ENCODE assay signal across 8 cellular contexts in the genomic region with DNA sequence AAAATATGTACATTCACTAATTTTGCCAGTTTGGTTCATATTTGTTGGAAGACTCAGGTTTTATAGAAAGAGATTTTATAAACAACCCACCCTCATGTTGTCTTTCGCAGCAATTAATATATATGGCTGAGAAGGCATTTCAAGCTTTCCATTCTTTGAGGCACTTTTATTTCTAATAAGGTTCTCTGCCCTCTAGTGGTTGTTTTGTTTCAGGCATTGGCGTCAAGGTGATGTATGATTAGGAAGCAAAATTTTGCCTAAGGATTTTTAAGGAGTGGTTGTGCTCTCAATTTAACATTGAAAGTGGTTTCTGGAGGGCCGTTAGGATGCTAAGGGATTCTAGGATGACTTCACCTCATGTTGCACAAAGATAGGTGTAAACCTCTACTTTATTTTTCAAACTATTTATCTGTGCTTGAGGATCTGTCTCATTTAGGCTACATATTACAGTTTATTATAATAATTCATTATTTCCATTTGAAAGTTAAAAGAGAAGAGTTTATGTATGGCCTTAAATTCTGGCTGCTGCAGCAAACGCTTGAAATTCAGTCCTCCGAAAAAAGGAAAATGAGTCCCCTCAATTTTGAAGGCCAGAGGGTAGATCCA. TPM values are rescaled to one million over a fixed set of nuclear protein-coding genes. Genes with fewer than 3 reads are reported as not detected.
DNase-seq lines count a peak whose midpoint lies in the region; ATAC-seq, FAIRE-seq and TF ChIP-seq lines count a peak whose summit lies in the region.

No MANE protein-coding gene starts in this region.

- 51% methylated on average over 5 of the region's 5 CpGs for WGBS in right cardiac atrium
- 39 to 52% methylated on average over 5 of the region's 5 CpGs for WGBS in sigmoid colon, 2 donors

- H3K4me1 ChIP-seq in right atrium auricular region (no peaks in the 10 kb centered on the region), right cardiac atrium (ENCODE audit: control insufficient read depth, insufficient read depth, low read length) (no peaks in the 10 kb centered on the region), sigmoid colon (no peaks in the 10 kb centered on the region)

- H3K9me3 ChIP-seq in right atrium auricular region = peaks cover 0 to 1% of the 10 kb centered on the region in 2 donors
- no peaks in the 10 kb centered on the region for H3K9me3 ChIP-seq in right cardiac atrium (ENCODE audit: control insufficient read depth, low read length)
- H3K9me3 ChIP-seq in sigmoid colon = no peaks in the 10 kb centered on the region

- intact Hi-C loops in right cardiac atrium (cut with DNase I) (loop anchor here in 2 of 4 donors (10.0 kb wide), 1 partner anchor 934 kb away; no protein-coding TSS in a partner anchor), sigmoid colon (cut with DNase I) (loop anchor here (5.0 kb wide), 1 partner anchor 936 kb away; no protein-coding TSS in a partner anchor)

- no peak for TF ChIP-seq EP300 in sigmoid colon (IDR thresholded peaks at IDR 0.05)

- TF ChIP-seq POLR2A in GM12891 (IDR thresholded peaks at IDR 0.05; ENCODE audit: low read depth, low read length) = no peak
- TF ChIP-seq POLR2A in sigmoid colon (IDR thresholded peaks at IDR 0.05) = no peak

- no peak for ATAC-seq in right cardiac atrium

- peak; percentile 62 to 80 for TF ChIP-seq CTCF in right atrium auricular region (IDR thresholded peaks at IDR 0.05)
- peak; percentile 64 for TF ChIP-seq CTCF in LNCaP clone FGC (IDR thresholded peaks at IDR 0.05; ENCODE audit: control insufficient read depth, extremely low read depth, insufficient read depth)
- TF ChIP-seq CTCF in fibroblast of villous mesenchyme (IDR thresholded peaks at IDR 0.05; ENCODE audit: insufficient read depth, low read depth, low read length) = peak; percentile 85
- TF ChIP-seq CTCF in sigmoid colon (IDR thresholded peaks at IDR 0.05) = peak in 2 of 4 experiments; percentile 47 to 63

- H3K27ac ChIP-seq in right atrium auricular region = no peak overlapping the region
- H3K27ac ChIP-seq in right cardiac atrium (ENCODE audit: low read length) = no peak overlapping the region
- no peak overlapping the region for H3K27ac ChIP-seq in sigmoid colon

- H3K27me3 ChIP-seq in right atrium auricular region = no peaks in the 10 kb centered on the region
- H3K27me3 ChIP-seq in right cardiac atrium (ENCODE audit: control insufficient read depth, insufficient read depth) = no peaks in the 10 kb centered on the region
- no peaks in the 10 kb centered on the region for H3K27me3 ChIP-seq in sigmoid colon

- FAIRE-seq in GM12891 (lab: Jason Lieb, UNC) = no peak

- DNase-seq in right atrium auricular region (ENCODE audit: low spot score) (no peak), right cardiac atrium (no peak), LNCaP clone FGC (ENCODE audit: low read depth) (peak; percentile 2), SK-N-DZ (ENCODE audit: low spot score) (peak; percentile 64), fibroblast of villous mesenchyme (ENCODE audit: low read depth) (peak; percentile 28), smooth muscle cell of the brain vasculature (ENCODE audit: low read depth, low spot score) (peak; percentile 2), GM12891 (ENCODE audit: insufficient read length, low spot score) (no peak), sigmoid colon (no peak)

- H3K4me3 ChIP-seq in right atrium auricular region = no peak overlapping the region
- H3K4me3 ChIP-seq in right cardiac atrium (ENCODE audit: low read length) = no peak overlapping the region
- H3K4me3 ChIP-seq in LNCaP clone FGC (ENCODE audit: low read depth, low read length) = no peak overlapping the region
- H3K4me3 ChIP-seq in fibroblast of villous mesenchyme (ENCODE audit: low read depth, low read length) = no peak overlapping the region
- H3K4me3 ChIP-seq in sigmoid colon = no peak overlapping the region

- no peaks in the 10 kb centered on the region for H3K36me3 ChIP-seq in right atrium auricular region
- no peaks in the 10 kb centered on the region for H3K36me3 ChIP-seq in sigmoid colon

TF ChIP-seq in GM12891, 5 proteins besides CTCF, POLR2A, EP300 and RAD21:
- no peak for TF ChIP-seq POLR2AphosphoS5 (IDR thresholded peaks at IDR 0.05; ENCODE audit: low read depth, low read length)
- no peak for TF ChIP-seq POU2F2 (IDR thresholded peaks at IDR 0.05; ENCODE audit: low read depth, low read length)
- TF ChIP-seq PAX5 (IDR thresholded peaks at IDR 0.05; ENCODE audit: insufficient read depth, low read length, severe bottlenecking) = no peak
- TF ChIP-seq SPI1 (IDR thresholded peaks at IDR 0.05; ENCODE audit: low read depth, low read length) = no peak
- TF ChIP-seq TAF1 (IDR thresholded peaks at IDR 0.05; ENCODE audit: low read depth, low read length) = no peak

RNA-seq across cellular contexts. Expression of gene OXGR1, which starts 35.9 kb away (rescaled TPM):
- total RNA-seq in right atrium auricular region (1 to 10 TPM in 1 of 2 donors, not detected in 1; 2.4 TPM), right cardiac atrium (under 1 TPM in 3 of 4 donors, not detected in 1; 0.26 to 0.70 (median 0.41) TPM), fibroblast of villous mesenchyme (not detected in 2 replicates), sigmoid colon (1 to 10 TPM in 1 of 4 donors, under 1 TPM in 2, not detected in 1; under 0.01 to 2.2 (median 0.16) TPM)
- polyA plus RNA-seq in right cardiac atrium (0.09 TPM), sigmoid colon (1 to 10 TPM in 1 of 3 donors, not detected in 2; 1.8 TPM)
- polyA plus RNA-seq in SK-N-DZ (2014; cell fraction: cytosol; rRNA removed) = 0.20 and 2.9 TPM in 2 replicates
- 0.19 and 0.22 TPM in 2 replicates for polyA plus RNA-seq in SK-N-DZ (2014; cell fraction: nucleus; rRNA removed)
- not detected for polyA plus RNA-seq in GM12891 (2012; ENCODE audit: low read depth, missing spikeins)

Comparison
In these comparisons a context has a peak if more than half of its experiments do, and no peak if none do; other contexts are left out.
1. DNase-seq: peak in LNCaP clone FGC (single experiment), SK-N-DZ (single experiment), fibroblast of villous mesenchyme (single experiment) and smooth muscle cell of the brain vasculature (single experiment); none in right atrium auricular region (single experiment), right cardiac atrium (0 of 3), GM12891 (single experiment) and sigmoid colon (single experiment).